In genomic region chr22:43018615-43019014, GRCh38 we compare ENCODE assay signal across 1 cellular context.
TF ChIP-seq lines count a peak whose summit lies in the region.

No MANE protein-coding gene starts in this region.

TF ChIP-seq in HepG2, 621 proteins besides CTCF, POLR2A, EP300 and RAD21 (continued from another document and continues in another):
- TF ChIP-seq, protein P1, sequence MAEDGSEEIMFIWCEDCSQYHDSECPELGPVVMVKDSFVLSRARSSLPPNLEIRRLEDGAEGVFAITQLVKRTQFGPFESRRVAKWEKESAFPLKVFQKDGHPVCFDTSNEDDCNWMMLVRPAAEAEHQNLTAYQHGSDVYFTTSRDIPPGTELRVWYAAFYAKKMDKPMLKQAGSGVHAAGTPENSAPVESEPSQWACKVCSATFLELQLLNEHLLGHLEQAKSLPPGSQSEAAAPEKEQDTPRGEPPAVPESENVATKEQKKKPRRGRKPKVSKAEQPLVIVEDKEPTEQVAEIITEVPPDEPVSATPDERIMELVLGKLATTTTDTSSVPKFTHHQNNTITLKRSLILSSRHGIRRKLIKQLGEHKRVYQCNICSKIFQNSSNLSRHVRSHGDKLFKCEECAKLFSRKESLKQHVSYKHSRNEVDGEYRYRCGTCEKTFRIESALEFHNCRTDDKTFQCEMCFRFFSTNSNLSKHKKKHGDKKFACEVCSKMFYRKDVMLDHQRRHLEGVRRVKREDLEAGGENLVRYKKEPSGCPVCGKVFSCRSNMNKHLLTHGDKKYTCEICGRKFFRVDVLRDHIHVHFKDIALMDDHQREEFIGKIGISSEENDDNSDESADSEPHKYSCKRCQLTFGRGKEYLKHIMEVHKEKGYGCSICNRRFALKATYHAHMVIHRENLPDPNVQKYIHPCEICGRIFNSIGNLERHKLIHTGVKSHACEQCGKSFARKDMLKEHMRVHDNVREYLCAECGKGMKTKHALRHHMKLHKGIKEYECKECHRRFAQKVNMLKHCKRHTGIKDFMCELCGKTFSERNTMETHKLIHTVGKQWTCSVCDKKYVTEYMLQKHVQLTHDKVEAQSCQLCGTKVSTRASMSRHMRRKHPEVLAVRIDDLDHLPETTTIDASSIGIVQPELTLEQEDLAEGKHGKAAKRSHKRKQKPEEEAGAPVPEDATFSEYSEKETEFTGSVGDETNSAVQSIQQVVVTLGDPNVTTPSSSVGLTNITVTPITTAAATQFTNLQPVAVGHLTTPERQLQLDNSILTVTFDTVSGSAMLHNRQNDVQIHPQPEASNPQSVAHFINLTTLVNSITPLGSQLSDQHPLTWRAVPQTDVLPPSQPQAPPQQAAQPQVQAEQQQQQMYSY (CRISPR knock-in tag; IDR thresholded peaks at IDR 0.05) = peak; percentile 34; the same call in 1 of the 2 replicates
- no peak for TF ChIP-seq ZNF768 (CRISPR knock-in tag; IDR thresholded peaks at IDR 0.05)
- TF ChIP-seq ZNF780A (CRISPR knock-in tag; IDR thresholded peaks at IDR 0.05) = no peak
- TF ChIP-seq ZBTB33 (CRISPR knock-in tag; IDR thresholded peaks at IDR 0.05) = 0 out of 2 replicates have a peak, but pooled peaks have one; percentile 12
- no peak for TF ChIP-seq ZNF781 (CRISPR knock-in tag; IDR thresholded peaks at IDR 0.05; ENCODE audit: borderline replicate concordance, not compliant biosample characterization)
- TF ChIP-seq, protein P2, sequence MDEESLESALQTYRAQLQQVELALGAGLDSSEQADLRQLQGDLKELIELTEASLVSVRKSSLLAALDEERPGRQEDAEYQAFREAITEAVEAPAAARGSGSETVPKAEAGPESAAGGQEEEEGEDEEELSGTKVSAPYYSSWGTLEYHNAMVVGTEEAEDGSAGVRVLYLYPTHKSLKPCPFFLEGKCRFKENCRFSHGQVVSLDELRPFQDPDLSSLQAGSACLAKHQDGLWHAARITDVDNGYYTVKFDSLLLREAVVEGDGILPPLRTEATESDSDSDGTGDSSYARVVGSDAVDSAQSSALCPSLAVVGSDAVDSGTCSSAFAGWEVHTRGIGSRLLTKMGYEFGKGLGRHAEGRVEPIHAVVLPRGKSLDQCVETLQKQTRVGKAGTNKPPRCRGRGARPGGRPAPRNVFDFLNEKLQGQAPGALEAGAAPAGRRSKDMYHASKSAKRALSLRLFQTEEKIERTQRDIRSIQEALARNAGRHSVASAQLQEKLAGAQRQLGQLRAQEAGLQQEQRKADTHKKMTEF (CRISPR knock-in tag; IDR thresholded peaks at IDR 0.05) = peak; percentile 72
- TF ChIP-seq, protein P3, sequence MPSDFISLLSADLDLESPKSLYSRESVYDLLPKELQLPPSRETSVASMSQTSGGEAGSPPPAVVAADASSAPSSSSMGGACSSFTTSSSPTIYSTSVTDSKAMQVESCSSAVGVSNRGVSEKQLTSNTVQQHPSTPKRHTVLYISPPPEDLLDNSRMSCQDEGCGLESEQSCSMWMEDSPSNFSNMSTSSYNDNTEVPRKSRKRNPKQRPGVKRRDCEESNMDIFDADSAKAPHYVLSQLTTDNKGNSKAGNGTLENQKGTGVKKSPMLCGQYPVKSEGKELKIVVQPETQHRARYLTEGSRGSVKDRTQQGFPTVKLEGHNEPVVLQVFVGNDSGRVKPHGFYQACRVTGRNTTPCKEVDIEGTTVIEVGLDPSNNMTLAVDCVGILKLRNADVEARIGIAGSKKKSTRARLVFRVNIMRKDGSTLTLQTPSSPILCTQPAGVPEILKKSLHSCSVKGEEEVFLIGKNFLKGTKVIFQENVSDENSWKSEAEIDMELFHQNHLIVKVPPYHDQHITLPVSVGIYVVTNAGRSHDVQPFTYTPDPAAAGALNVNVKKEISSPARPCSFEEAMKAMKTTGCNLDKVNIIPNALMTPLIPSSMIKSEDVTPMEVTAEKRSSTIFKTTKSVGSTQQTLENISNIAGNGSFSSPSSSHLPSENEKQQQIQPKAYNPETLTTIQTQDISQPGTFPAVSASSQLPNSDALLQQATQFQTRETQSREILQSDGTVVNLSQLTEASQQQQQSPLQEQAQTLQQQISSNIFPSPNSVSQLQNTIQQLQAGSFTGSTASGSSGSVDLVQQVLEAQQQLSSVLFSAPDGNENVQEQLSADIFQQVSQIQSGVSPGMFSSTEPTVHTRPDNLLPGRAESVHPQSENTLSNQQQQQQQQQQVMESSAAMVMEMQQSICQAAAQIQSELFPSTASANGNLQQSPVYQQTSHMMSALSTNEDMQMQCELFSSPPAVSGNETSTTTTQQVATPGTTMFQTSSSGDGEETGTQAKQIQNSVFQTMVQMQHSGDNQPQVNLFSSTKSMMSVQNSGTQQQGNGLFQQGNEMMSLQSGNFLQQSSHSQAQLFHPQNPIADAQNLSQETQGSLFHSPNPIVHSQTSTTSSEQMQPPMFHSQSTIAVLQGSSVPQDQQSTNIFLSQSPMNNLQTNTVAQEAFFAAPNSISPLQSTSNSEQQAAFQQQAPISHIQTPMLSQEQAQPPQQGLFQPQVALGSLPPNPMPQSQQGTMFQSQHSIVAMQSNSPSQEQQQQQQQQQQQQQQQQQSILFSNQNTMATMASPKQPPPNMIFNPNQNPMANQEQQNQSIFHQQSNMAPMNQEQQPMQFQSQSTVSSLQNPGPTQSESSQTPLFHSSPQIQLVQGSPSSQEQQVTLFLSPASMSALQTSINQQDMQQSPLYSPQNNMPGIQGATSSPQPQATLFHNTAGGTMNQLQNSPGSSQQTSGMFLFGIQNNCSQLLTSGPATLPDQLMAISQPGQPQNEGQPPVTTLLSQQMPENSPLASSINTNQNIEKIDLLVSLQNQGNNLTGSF (CRISPR knock-in tag; IDR thresholded peaks at IDR 0.05) = peak; percentile 87; the same call in 1 of the 2 replicates
- peak; percentile 33; the same call in 1 of the 2 replicates for TF ChIP-seq KDM2A (CRISPR knock-in tag; IDR thresholded peaks at IDR 0.05; ENCODE audit: borderline replicate concordance, low read depth)
- TF ChIP-seq TARDBP (CRISPR knock-in tag; IDR thresholded peaks at IDR 0.05) = 0 out of 2 replicates have a peak, but pooled peaks have one; percentile 46
- TF ChIP-seq RORA (CRISPR knock-in tag; IDR thresholded peaks at IDR 0.05) = no peak
- TF ChIP-seq MED1 (CRISPR knock-in tag; IDR thresholded peaks at IDR 0.05) = peak; percentile 89
- TF ChIP-seq, protein P4, sequence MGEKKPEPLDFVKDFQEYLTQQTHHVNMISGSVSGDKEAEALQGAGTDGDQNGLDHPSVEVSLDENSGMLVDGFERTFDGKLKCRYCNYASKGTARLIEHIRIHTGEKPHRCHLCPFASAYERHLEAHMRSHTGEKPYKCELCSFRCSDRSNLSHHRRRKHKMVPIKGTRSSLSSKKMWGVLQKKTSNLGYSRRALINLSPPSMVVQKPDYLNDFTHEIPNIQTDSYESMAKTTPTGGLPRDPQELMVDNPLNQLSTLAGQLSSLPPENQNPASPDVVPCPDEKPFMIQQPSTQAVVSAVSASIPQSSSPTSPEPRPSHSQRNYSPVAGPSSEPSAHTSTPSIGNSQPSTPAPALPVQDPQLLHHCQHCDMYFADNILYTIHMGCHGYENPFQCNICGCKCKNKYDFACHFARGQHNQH (CRISPR knock-in tag; IDR thresholded peaks at IDR 0.05) = peak; percentile 85
- TF ChIP-seq ZNF543 (CRISPR knock-in tag; IDR thresholded peaks at IDR 0.05) = peak; percentile 99
- TF ChIP-seq RFXAP (CRISPR knock-in tag; IDR thresholded peaks at IDR 0.05; ENCODE audit: borderline replicate concordance) = peak; percentile 59; the same call in 1 of the 2 replicates
- peak; percentile 83 for TF ChIP-seq KDM1A (CRISPR knock-in tag; IDR thresholded peaks at IDR 0.05)
- TF ChIP-seq ZNF232 (CRISPR knock-in tag; IDR thresholded peaks at IDR 0.05; ENCODE audit: borderline replicate concordance) = peak; percentile 71; the same call in 1 of the 2 replicates
- 0 out of 2 replicates have a peak, but pooled peaks have one; percentile 46 for TF ChIP-seq ZFP37 (CRISPR knock-in tag; IDR thresholded peaks at IDR 0.05; ENCODE audit: borderline replicate concordance)
- peak; percentile 75; the same call in 1 of the 2 replicates for TF ChIP-seq GATA4 (IDR thresholded peaks at IDR 0.05; ENCODE audit: borderline replicate concordance, low read depth)
- peak; percentile 34 for TF ChIP-seq ZFP91 (CRISPR knock-in tag; IDR thresholded peaks at IDR 0.05; ENCODE audit: borderline replicate concordance)
- 0 out of 2 replicates have a peak, but pooled peaks have one; percentile 28 for TF ChIP-seq HNF1B (CRISPR knock-in tag; IDR thresholded peaks at IDR 0.05)
- TF ChIP-seq MAFK (conservative IDR thresholded peaks at IDR 0.05 in 1 of 2, IDR thresholded peaks at IDR 0.05 in 1 of 2; ENCODE audit: low read length in 2 of 2) = no peak
- peak; percentile 67; the same call in 1 of the 2 replicates for TF ChIP-seq ZNF800 (CRISPR knock-in tag; IDR thresholded peaks at IDR 0.05)
- TF ChIP-seq AHDC1 (CRISPR knock-in tag; IDR thresholded peaks at IDR 0.05; ENCODE audit: borderline replicate concordance) = peak; percentile 62
